In the genomic region with DNA sequence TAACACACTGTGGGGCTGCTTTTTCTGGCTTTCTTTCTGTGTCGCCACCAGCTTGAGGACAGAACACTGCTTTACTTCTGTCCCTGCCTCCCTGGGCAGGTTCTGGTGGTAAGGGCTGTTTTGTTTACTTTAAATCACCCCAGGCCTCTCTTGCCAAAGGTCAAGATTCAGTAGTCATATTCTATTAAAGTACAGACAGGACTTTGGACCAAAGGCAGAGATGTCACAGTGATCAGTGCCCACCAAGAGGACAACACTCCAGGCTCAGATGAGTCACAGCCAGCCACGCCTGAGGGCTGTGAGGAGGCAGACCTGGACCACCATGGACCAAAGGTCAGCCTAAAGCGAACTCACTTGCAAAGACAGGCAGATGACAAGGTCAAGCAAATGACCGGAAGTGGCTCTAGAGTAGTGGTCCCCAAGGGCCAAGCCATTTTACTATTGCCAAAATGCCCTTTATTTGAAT, we compare ENCODE assay signal across 1 cellular context.
TF ChIP-seq lines count a peak whose summit lies in the region.

No MANE protein-coding gene starts in this region.

TF ChIP-seq in HepG2, 621 proteins besides CTCF, POLR2A, EP300 and RAD21 (continued from another document and continues in another):
- TF ChIP-seq ZEB1 (IDR thresholded peaks at IDR 0.05; ENCODE audit: insufficient replicate concordance, low read depth) (peak; percentile 25), ZBTB8A (CRISPR knock-in tag; IDR thresholded peaks at IDR 0.05; ENCODE audit: borderline replicate concordance, low read depth) (no peak), RORA (CRISPR knock-in tag; IDR thresholded peaks at IDR 0.05) (no peak), ZBTB10 (CRISPR knock-in tag; IDR thresholded peaks at IDR 0.05; ENCODE audit: borderline replicate concordance) (0 out of 2 replicates have a peak, but pooled peaks have one; percentile 35), ESRRA (CRISPR knock-in tag; IDR thresholded peaks at IDR 0.05; ENCODE audit: low read depth) (peak; percentile 97), RFXAP (CRISPR knock-in tag; IDR thresholded peaks at IDR 0.05; ENCODE audit: borderline replicate concordance) (no peak; the same call in 1 of the 2 replicates), ARNTL (CRISPR knock-in tag; IDR thresholded peaks at IDR 0.05) (peak; percentile 39; the same call in 1 of the 2 replicates), ZBTB20 (CRISPR knock-in tag; IDR thresholded peaks at IDR 0.05; ENCODE audit: borderline replicate concordance, low read depth) (peak; percentile 84; the same call in 1 of the 2 replicates), ETV6 (CRISPR knock-in tag; conservative IDR thresholded peaks at IDR 0.05) (no peak), ZBTB38 (CRISPR knock-in tag; IDR thresholded peaks at IDR 0.05) (peak; percentile 76), ATF4 (CRISPR knock-in tag; IDR thresholded peaks at IDR 0.05) (peak in 1 of 2 experiments; percentile 37; a peak in 1 of 4 replicates), ZNF121 (CRISPR knock-in tag; IDR thresholded peaks at IDR 0.05) (no peak), JUN (CRISPR knock-in tag; IDR thresholded peaks at IDR 0.05) (peak; percentile 93), REST (IDR thresholded peaks at IDR 0.05; ENCODE audit: borderline replicate concordance in 1 of 2, low read depth in 1 of 2, low read length in 2 of 2) (peak in 1 of 2 experiments; percentile 59; a peak in 1 of 4 replicates), ZNF205 (CRISPR knock-in tag; IDR thresholded peaks at IDR 0.05) (0 out of 2 replicates have a peak, but pooled peaks have one; percentile 27), ARNT2 (CRISPR knock-in tag; IDR thresholded peaks at IDR 0.05; ENCODE audit: low read depth) (peak; percentile 58; the same call in 1 of the 2 replicates), ZNF652 (CRISPR knock-in tag; IDR thresholded peaks at IDR 0.05; ENCODE audit: borderline replicate concordance, low read depth) (peak; percentile 13; the same call in 1 of the 2 replicates), PAXIP1 (CRISPR knock-in tag; conservative IDR thresholded peaks at IDR 0.05) (peak; percentile 97), ZNF790 (CRISPR knock-in tag; IDR thresholded peaks at IDR 0.05; ENCODE audit: borderline replicate concordance) (no peak), ZMYM4 (CRISPR knock-in tag; IDR thresholded peaks at IDR 0.05) (peak; percentile 60), ZFP62 (CRISPR knock-in tag; IDR thresholded peaks at IDR 0.05) (no peak), ZNF263 (CRISPR knock-in tag; IDR thresholded peaks at IDR 0.05) (peak; percentile 54), FOXA1 (IDR thresholded peaks at IDR 0.05) (no peak), FOXA1 (CRISPR knock-in tag; IDR thresholded peaks at IDR 0.05) (peak; percentile 33; the same call in 1 of the 2 replicates), ZNF468 (CRISPR knock-in tag; IDR thresholded peaks at IDR 0.05) (no peak), RXRA (CRISPR knock-in tag; IDR thresholded peaks at IDR 0.05) (peak; percentile 86), SIX4 (CRISPR knock-in tag; IDR thresholded peaks at IDR 0.05) (0 out of 2 replicates have a peak, but pooled peaks have one; percentile 37), ZSCAN30 (CRISPR knock-in tag; IDR thresholded peaks at IDR 0.05) (0 out of 2 replicates have a peak, but pooled peaks have one; percentile 44), CREM (IDR thresholded peaks at IDR 0.05) (peak; percentile 71), CREM (CRISPR knock-in tag; IDR thresholded peaks at IDR 0.05) (no peak), MLX (CRISPR knock-in tag; IDR thresholded peaks at IDR 0.05) (peak; percentile 91)
- TF ChIP-seq, protein P1, sequence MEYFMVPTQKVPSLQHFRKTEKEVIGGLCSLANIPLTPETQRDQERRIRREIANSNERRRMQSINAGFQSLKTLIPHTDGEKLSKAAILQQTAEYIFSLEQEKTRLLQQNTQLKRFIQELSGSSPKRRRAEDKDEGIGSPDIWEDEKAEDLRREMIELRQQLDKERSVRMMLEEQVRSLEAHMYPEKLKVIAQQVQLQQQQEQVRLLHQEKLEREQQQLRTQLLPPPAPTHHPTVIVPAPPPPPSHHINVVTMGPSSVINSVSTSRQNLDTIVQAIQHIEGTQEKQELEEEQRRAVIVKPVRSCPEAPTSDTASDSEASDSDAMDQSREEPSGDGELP (IDR thresholded peaks at IDR 0.05; ENCODE audit: borderline replicate concordance, low read depth): peak; percentile 23; the same call in 1 of the 2 replicates
- TF ChIP-seq, protein P2, sequence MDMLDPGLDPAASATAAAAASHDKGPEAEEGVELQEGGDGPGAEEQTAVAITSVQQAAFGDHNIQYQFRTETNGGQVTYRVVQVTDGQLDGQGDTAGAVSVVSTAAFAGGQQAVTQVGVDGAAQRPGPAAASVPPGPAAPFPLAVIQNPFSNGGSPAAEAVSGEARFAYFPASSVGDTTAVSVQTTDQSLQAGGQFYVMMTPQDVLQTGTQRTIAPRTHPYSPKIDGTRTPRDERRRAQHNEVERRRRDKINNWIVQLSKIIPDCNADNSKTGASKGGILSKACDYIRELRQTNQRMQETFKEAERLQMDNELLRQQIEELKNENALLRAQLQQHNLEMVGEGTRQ (IDR thresholded peaks at IDR 0.05; ENCODE audit: low read depth, low read length): no peak
- TF ChIP-seq, protein P2 (CRISPR knock-in tag; IDR thresholded peaks at IDR 0.05; ENCODE audit: borderline replicate concordance): no peak
- TF ChIP-seq, protein P3, sequence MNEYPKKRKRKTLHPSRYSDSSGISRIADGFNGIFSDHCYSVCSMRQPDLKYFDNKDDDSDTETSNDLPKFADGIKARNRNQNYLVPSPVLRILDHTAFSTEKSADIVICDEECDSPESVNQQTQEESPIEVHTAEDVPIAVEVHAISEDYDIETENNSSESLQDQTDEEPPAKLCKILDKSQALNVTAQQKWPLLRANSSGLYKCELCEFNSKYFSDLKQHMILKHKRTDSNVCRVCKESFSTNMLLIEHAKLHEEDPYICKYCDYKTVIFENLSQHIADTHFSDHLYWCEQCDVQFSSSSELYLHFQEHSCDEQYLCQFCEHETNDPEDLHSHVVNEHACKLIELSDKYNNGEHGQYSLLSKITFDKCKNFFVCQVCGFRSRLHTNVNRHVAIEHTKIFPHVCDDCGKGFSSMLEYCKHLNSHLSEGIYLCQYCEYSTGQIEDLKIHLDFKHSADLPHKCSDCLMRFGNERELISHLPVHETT (CRISPR knock-in tag; conservative IDR thresholded peaks at IDR 0.05): no peak
- TF ChIP-seq, protein P4, sequence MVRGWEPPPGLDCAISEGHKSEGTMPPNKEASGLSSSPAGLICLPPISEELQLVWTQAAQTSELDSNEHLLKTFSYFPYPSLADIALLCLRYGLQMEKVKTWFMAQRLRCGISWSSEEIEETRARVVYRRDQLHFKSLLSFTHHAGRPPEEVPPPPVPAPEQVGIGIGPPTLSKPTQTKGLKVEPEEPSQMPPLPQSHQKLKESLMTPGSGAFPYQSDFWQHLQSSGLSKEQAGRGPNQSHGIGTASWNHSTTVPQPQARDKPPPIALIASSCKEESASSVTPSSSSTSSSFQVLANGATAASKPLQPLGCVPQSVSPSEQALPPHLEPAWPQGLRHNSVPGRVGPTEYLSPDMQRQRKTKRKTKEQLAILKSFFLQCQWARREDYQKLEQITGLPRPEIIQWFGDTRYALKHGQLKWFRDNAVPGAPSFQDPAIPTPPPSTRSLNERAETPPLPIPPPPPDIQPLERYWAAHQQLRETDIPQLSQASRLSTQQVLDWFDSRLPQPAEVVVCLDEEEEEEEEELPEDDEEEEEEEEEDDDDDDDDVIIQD (CRISPR knock-in tag; IDR thresholded peaks at IDR 0.05; ENCODE audit: low read depth): peak; percentile 74; the same call in 1 of the 2 replicates
